ENCODE assay signal across 8 cellular contexts in genomic region chr2:38376346-38376682, GRCh38. TPM values are rescaled to one million over a fixed set of nuclear protein-coding genes. Genes with fewer than 3 reads are reported as not detected.
A peak's percentile ranks its signal among the peaks of the same experiment; 100 is the strongest.
DNase-seq lines count a peak whose midpoint lies in the region; ATAC-seq, FAIRE-seq and TF ChIP-seq lines count a peak whose summit lies in the region.

No MANE protein-coding gene starts in this region.

- H3K36me3 ChIP-seq in DOHH2 (ENCODE audit: control insufficient read depth, low read length), result peaks cover 47% of the 10 kb centered on the region
- no peaks in the 10 kb centered on the region for H3K36me3 ChIP-seq in adipocyte (ENCODE audit: control insufficient read depth, insufficient read depth, low read length, severe bottlenecking)
- H3K36me3 ChIP-seq in heart right ventricle, result peaks cover 0 to 4% (median 0%) of the 10 kb centered on the region in 9 donors

- no peaks in the 10 kb centered on the region for H3K36me3 Mint-ChIP-seq in progenitor cell of endocrine pancreas (ENCODE audit: insufficient read depth)

- H3K4me1 ChIP-seq in DOHH2 (ENCODE audit: control insufficient read depth, low read length) (peaks cover 65% of the 10 kb centered on the region), adipocyte (ENCODE audit: control insufficient read depth, insufficient read depth, low read length) (peaks cover 26% of the 10 kb centered on the region), heart right ventricle (peaks cover 0 to 54% (median 35%) of the 10 kb centered on the region in 9 donors)

- intact Hi-C loops in heart right ventricle (cut with DNase I), result loop anchor here in 5 of 10 donors (5.0 to 10.0 kb wide), 6 partner anchors 49 to 118 kb away; no protein-coding TSS in a partner anchor

- no peaks in the 10 kb centered on the region for H3K9me3 ChIP-seq in DOHH2 (ENCODE audit: control insufficient read depth, insufficient read depth, low read length)
- no peaks in the 10 kb centered on the region for H3K9me3 ChIP-seq in adipocyte (ENCODE audit: control insufficient read depth, low read length)
- no peaks in the 10 kb centered on the region for H3K9me3 ChIP-seq in heart right ventricle

- no peaks in the 10 kb centered on the region for H3K9me2 ChIP-seq in DOHH2 (replicated peaks; ENCODE audit: control insufficient read depth, low read length)

- no peaks in the 10 kb centered on the region for H3K9me3 Mint-ChIP-seq in progenitor cell of endocrine pancreas (ENCODE audit: low read depth)

- peak overlapping the region; percentile 95 for H3K9ac ChIP-seq in adipocyte (ENCODE audit: low read length)

- peak overlapping the region; percentile 85 for H3K4me3 Mint-ChIP-seq in progenitor cell of endocrine pancreas (ENCODE audit: low read depth)

- H4K20me1 ChIP-seq in DOHH2 (ENCODE audit: control insufficient read depth, insufficient read depth, low read depth, low read length), result peaks cover 43% of the 10 kb centered on the region

- peaks cover 6% of the 10 kb centered on the region; the same call in 1 of the 2 replicates for H3F3A ChIP-seq in DOHH2 (ENCODE audit: control insufficient read depth, insufficient read depth)

- DNase-seq in HT1080 (ENCODE audit: low read depth) (peak; percentile 73), RPMI7951 (ENCODE audit: low read depth) (peak; percentile 66), adipocyte (ENCODE audit: low read depth) (peak; percentile 76), heart right ventricle (no peak), progenitor cell of endocrine pancreas (ENCODE audit: low spot score, unreplicated experiment) (no peak), urothelium cell line (ENCODE audit: low spot score) (no peak)

- H3K27me3 ChIP-seq in DOHH2 (ENCODE audit: control insufficient read depth, low read length) (no peaks in the 10 kb centered on the region), adipocyte (replicated peaks; ENCODE audit: control insufficient read depth, insufficient read depth, low read length) (no peaks in the 10 kb centered on the region), heart right ventricle (no peaks in the 10 kb centered on the region)

- peaks cover 2% of the 10 kb centered on the region for H3K27me3 Mint-ChIP-seq in progenitor cell of endocrine pancreas

- 0% methylated on average over 23 of the region's 23 CpGs for WGBS in heart right ventricle, 2 donors

- H3K4me3 ChIP-seq in DOHH2 (ENCODE audit: low read length) (peak overlapping the region; percentile 89), adipocyte (ENCODE audit: low read length) (peak overlapping the region; percentile 96), heart right ventricle (peak overlapping the region; percentile 87 to 100 (median 94))

- peaks cover 58% of the 10 kb centered on the region for H3K79me2 ChIP-seq in DOHH2 (ENCODE audit: control insufficient read depth, low read length)

- no peak for TF ChIP-seq CTCF in DOHH2 (IDR thresholded peaks at IDR 0.05; ENCODE audit: low read depth, low read length, poor library complexity, severe bottlenecking)
- TF ChIP-seq CTCF in heart right ventricle (IDR thresholded peaks at IDR 0.05), result no peak
- TF ChIP-seq CTCF in progenitor cell of endocrine pancreas (IDR thresholded peaks at IDR 0.05; ENCODE audit: unreplicated experiment), result no peak

- no peak for FAIRE-seq in urothelium cell line (lab: Jason Lieb, UNC)

- peak overlapping the region; percentile 70 for H3K4me2 ChIP-seq in DOHH2 (ENCODE audit: low read length)

- H3K27ac Mint-ChIP-seq in progenitor cell of endocrine pancreas, result peak overlapping the region; percentile 95

- peak overlapping the region; percentile 41 for H3K27ac ChIP-seq in DOHH2 (ENCODE audit: low read depth, low read length)
- H3K27ac ChIP-seq in heart right ventricle, result peak overlapping the region; percentile 94 to 100 (median 99)

- peaks cover 36% of the 10 kb centered on the region for H3K4me1 Mint-ChIP-seq in progenitor cell of endocrine pancreas (ENCODE audit: low read depth)

- peak; percentile 36 for ATAC-seq in GM21390 (IDR thresholded peaks at IDR 0.05; ENCODE audit: unreplicated experiment)
- peak in 6 of 8 donors; percentile 4 to 51 (median 24) for ATAC-seq in heart right ventricle

RNA-seq across cellular contexts. Expression of gene ATL2, which starts 0.8 kb away (rescaled TPM):
- total RNA-seq in HT1080 (2014; rRNA removed; shearing (Covaris generic)), result 66.8 and 68.3 TPM in 2 replicates
- polyA plus RNA-seq in HT1080 (2015; cell fraction: cytosol; rRNA removed), result 35.0 and 49.3 TPM in 2 replicates
- polyA plus RNA-seq in HT1080 (2015; cell fraction: nucleus; rRNA removed), result 112 and 143 TPM in 2 replicates
- 95.4 and 104 TPM in 2 replicates for total RNA-seq in RPMI7951 (2014; rRNA removed; shearing (Covaris generic))
- total RNA-seq in heart right ventricle (10 to 100 TPM; 24.4 to 46.2 (median 31.3) TPM), progenitor cell of endocrine pancreas (56.0 and 62.7 TPM in 2 replicates)
- 10 to 100 TPM; 14.1 to 14.9 TPM for polyA plus RNA-seq in heart right ventricle

Comparison
In these comparisons a context has a peak if more than half of its experiments do, and no peak if none do; other contexts are left out.
1. DNase-seq: peak in HT1080 (single experiment), RPMI7951 (single experiment) and adipocyte (single experiment); none in heart right ventricle (0 of 2), progenitor cell of endocrine pancreas (single experiment) and urothelium cell line (single experiment).
2. Peak in every context shown above with its lines, with median percentiles within 50 percentile points of each other: H3K4me3 ChIP-seq.